11 cellular contexts compared by ENCODE assay signal in genomic region chr7:45855680-45856079, GRCh38. TPM values are rescaled to one million over a fixed set of nuclear protein-coding genes. Genes with fewer than 3 reads are reported as not detected.
DNase-seq lines count a peak whose midpoint lies in the region; ATAC-seq and TF ChIP-seq lines count a peak whose summit lies in the region.
"Not testable (repeated sequence)": the region's sequence is repeated elsewhere in the genome, so short reads cannot be mapped to it uniquely, and the experiment has no call there.
"Had no signal": no experiment of that assay in that cellular context is flagged by ENCODE, and none has a peak within 500 bp of the region (broad histone marks: within the 10 kb centered on the region; RNA-seq: fewer than 3 reads in every experiment).

No MANE protein-coding gene starts in this region.

- H3K4me2 ChIP-seq in PC-3 (ENCODE audit: low read length), result not testable (repeated sequence)

- H3K79me2 ChIP-seq in PC-3 (ENCODE audit: low read length), result not testable (repeated sequence)

- not testable (repeated sequence) for H3K9me2 ChIP-seq in PC-3 (replicated peaks; ENCODE audit: low read length)

- H3K27ac Mint-ChIP-seq in type B pancreatic cell, result peak overlapping the region; percentile 24

- H3K4me3 ChIP-seq in PC-3 (ENCODE audit: low read length); brain microvascular endothelial cell (ENCODE audit: low read depth, low read length): not testable (repeated sequence)

- H4K20me1 ChIP-seq in PC-3 (ENCODE audit: low read length), result not testable (repeated sequence)

- not testable (repeated sequence) for H3F3A ChIP-seq in PC-3 (ENCODE audit: low read length, unreplicated experiment)

- not testable (repeated sequence) for H3K4me3 Mint-ChIP-seq in type B pancreatic cell

- ATAC-seq in PC-3 (peak; percentile 51), foreskin keratinocyte (peak; percentile 68)

- H2AFZ ChIP-seq in PC-3 (ENCODE audit: low read length), result not testable (repeated sequence)

- H3K4me1 ChIP-seq in PC-3 (ENCODE audit: insufficient read depth, low read length); foreskin keratinocyte: not testable (repeated sequence)

- not testable (repeated sequence) for H3K27ac ChIP-seq in PC-3 (ENCODE audit: low read length); brain microvascular endothelial cell; foreskin keratinocyte

- not testable (repeated sequence) for BruUV-seq in PC-3 (replicated peaks; lab: Mats Ljungman, UMichigan)

- H3K9me3 Mint-ChIP-seq in type B pancreatic cell, result not testable (repeated sequence)

- DNase-seq in HT1080 (ENCODE audit: low read depth) (peak; percentile 26), NCI-H2081 (lab: John Stamatoyannopoulos, UW) (peak; percentile 25 to 68), NCI-H2196 treated with DMSO at 0.1 percent for 48 hours (lab: John Stamatoyannopoulos, UW; ENCODE audit: unreplicated experiment) (peak; percentile 19), brain microvascular endothelial cell (peak; percentile 10), foreskin keratinocyte (peak in 1 of 2 donors; percentile 66)
- DNase-seq in PC-3; type B pancreatic cell (ENCODE audit: extremely low spot score, unreplicated experiment): not testable (repeated sequence)

- intact Hi-C loops in PC-3 (cut with micrococcal nuclease), result loop anchor here (2.0 kb wide), 1 partner anchor 99 kb away; no protein-coding TSS in a partner anchor

- not testable (repeated sequence) for H3K36me3 Mint-ChIP-seq in type B pancreatic cell

- H3K27me3 Mint-ChIP-seq in type B pancreatic cell, result not testable (repeated sequence)

- POLR2A ChIA-PET in PC-3 (lab: Charles Lee; ENCODE audit: unreplicated experiment), result not testable (repeated sequence)

- H3K9me3 ChIP-seq in PC-3 (ENCODE audit: low read length), result not testable (repeated sequence)

- not testable (repeated sequence) for TF ChIP-seq CTCF in PC-3 (conservative IDR thresholded peaks at IDR 0.05; ENCODE audit: low read depth, low read length); brain microvascular endothelial cell (IDR thresholded peaks at IDR 0.05; ENCODE audit: low read depth, low read length, missing control alignments); foreskin keratinocyte (conservative IDR thresholded peaks at IDR 0.05); type B pancreatic cell (conservative IDR thresholded peaks at IDR 0.05)

- not testable (repeated sequence) for H3K36me3 ChIP-seq in PC-3 (ENCODE audit: low read depth, low read length); brain microvascular endothelial cell (replicated peaks)

- not testable (repeated sequence) for H3K4me1 Mint-ChIP-seq in type B pancreatic cell (ENCODE audit: unreplicated experiment)

- in situ Hi-C loops in brain microvascular endothelial cell (cut with HindIII; ENCODE audit: low pct_ligation_motif_present, low sequenced_read_pairs), result not testable (repeated sequence)

- not testable (repeated sequence) for H3K9ac ChIP-seq in PC-3 (ENCODE audit: low read length)

- H3K27me3 ChIP-seq in PC-3 (ENCODE audit: low read length); brain microvascular endothelial cell (replicated peaks); foreskin keratinocyte: not testable (repeated sequence)

- CTCF ChIA-PET in PC-3 (lab: Charles Lee), result not testable (repeated sequence)

RNA-seq across cellular contexts. Expression of gene CCDC201, which starts 17.2 kb away (rescaled TPM):
- not detected in 2 replicates for total RNA-seq in HT1080 (2014; rRNA removed; shearing (Covaris generic))
- polyA plus RNA-seq in HT1080 (2015; cell fraction: cytosol; rRNA removed), result 0.01 and 0.03 TPM in 2 replicates
- polyA plus RNA-seq in HT1080 (2015; cell fraction: nucleus; rRNA removed), result not detected in 2 replicates
- total RNA-seq in PC-3 (2014; rRNA removed), result 0.11 TPM in 1 of 2 replicates, not detected in the other
- not detected in 2 replicates for total RNA-seq in foreskin keratinocyte
- polyA plus RNA-seq in foreskin keratinocyte, result not detected in 2 replicates
- total RNA-seq in type B pancreatic cell (ENCODE audit: low replicate concordance), result not detected in 2 replicates
- total RNA-seq: CD4-positive, alpha-beta memory T cell; H9; HT-29 had no signal
- polyA plus RNA-seq: AG04450; CD4-positive, alpha-beta memory T cell had no signal

RNA-seq across cellular contexts. Expression of gene IGFBP1, which starts 32.6 kb away (rescaled TPM):
- total RNA-seq in HT1080 (2014; rRNA removed; shearing (Covaris generic)), result 0.48 TPM in 1 of 2 replicates, not detected in the other
- polyA plus RNA-seq in HT1080 (2015; cell fraction: cytosol; rRNA removed), result 0.08 TPM in 1 of 2 replicates, not detected in the other
- polyA plus RNA-seq in HT1080 (2015; cell fraction: nucleus; rRNA removed), result 0.20 and 0.74 TPM in 2 replicates
- total RNA-seq in PC-3 (2014; rRNA removed) (1.3 and 1.5 TPM in 2 replicates), foreskin keratinocyte (not detected in 2 replicates), type B pancreatic cell (ENCODE audit: low replicate concordance) (0.75 and 3.1 TPM in 2 replicates)
- not detected in 2 replicates for polyA plus RNA-seq in foreskin keratinocyte
- total RNA-seq: CD4-positive, alpha-beta memory T cell; H9; HT-29 had no signal
- polyA plus RNA-seq: CD4-positive, alpha-beta memory T cell had no signal
